Comparison of ENCODE assay signal across 12 cellular contexts in the genomic region with DNA sequence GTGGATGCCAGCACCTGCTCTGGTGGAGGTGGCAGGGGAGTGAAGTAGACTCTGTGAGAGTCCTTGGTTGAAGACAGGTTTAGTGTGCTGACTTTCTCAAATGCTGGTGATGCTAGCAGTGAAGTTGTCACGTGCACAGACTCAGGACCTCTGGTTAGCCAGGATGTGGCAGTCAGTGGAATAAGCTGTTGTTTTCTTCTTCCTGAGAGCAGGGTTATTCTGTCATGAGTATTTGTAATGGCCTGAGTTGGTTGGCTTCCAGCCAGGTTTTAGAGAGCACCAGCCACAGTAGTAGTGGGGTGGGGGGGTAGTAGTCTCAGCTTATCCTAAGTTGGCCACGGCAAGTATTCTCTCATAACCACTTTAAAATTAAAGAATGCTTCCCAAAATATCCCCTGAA.
DNase-seq lines count a peak whose midpoint lies in the region; ATAC-seq and TF ChIP-seq lines count a peak whose summit lies in the region.
"Had no signal": no experiment of that assay in that cellular context is flagged by ENCODE, and none has a peak within 500 bp of the region (broad histone marks: within the 10 kb centered on the region; RNA-seq: fewer than 3 reads in every experiment).

No MANE protein-coding gene starts in this region.

- peak; percentile 57 for DNase-seq in activated CD8-positive, alpha-beta memory T cell treated with anti-CD3 and anti-CD28 coated beads, Interleukin-2, amount 10 ng/mL, durations not matched to agents 7 days and 5 days
- DNase-seq in activated CD8-positive, alpha-beta memory T cell treated with anti-CD3 and anti-CD28 coated beads, Interleukin-2, amount 50 U/mL, for 48 hours = no peak
- DNase-seq in NAMALWA (ENCODE audit: low spot score) (peak; percentile 12), neural crest cell (ENCODE audit: low read depth, low spot score) (no peak), testis (no peak), NCI-H446 treated with DMSO at 0.1 percent for 48 hours (lab: John Stamatoyannopoulos, UW) (no peak), RWPE1 (ENCODE audit: low spot score) (no peak)
- DNase-seq: activated T-cell treated with anti-CD3 and anti-CD28 coated beads, Interleukin-2, amount 50 U/mL, for 4 hours; NCI-H526 treated with DMSO at 0.1 percent for 48 hours; uterus had no signal

- peak overlapping the region; percentile 52 for H3K27ac Mint-ChIP-seq in activated CD8-positive, alpha-beta memory T cell treated with anti-CD3 and anti-CD28 coated beads, Interleukin-2, amount 10 ng/mL, durations not matched to agents 7 days and 5 days
- H3K27ac Mint-ChIP-seq in activated T-helper 17 cell treated with anti-CD3 and anti-CD28 coated beads, Interleukin-2, amount 50 U/mL, for 72 hours = peak overlapping the region; percentile 36
- H3K27ac Mint-ChIP-seq in neural crest cell (ENCODE audit: unreplicated experiment) = peak overlapping the region; percentile 54
- H3K27ac Mint-ChIP-seq: memory B cell had no signal

- H3K36me3 ChIP-seq in testis (ENCODE audit: low read depth, missing control alignments) = no peaks in the 10 kb centered on the region
- H3K36me3 ChIP-seq: uterus had no signal

- H3K27me3 Mint-ChIP-seq in activated CD8-positive, alpha-beta memory T cell treated with anti-CD3 and anti-CD28 coated beads, Interleukin-2, amount 10 ng/mL, durations not matched to agents 7 days and 5 days = no peaks in the 10 kb centered on the region
- peaks cover 4% of the 10 kb centered on the region for H3K27me3 Mint-ChIP-seq in activated T-helper 17 cell treated with anti-CD3 and anti-CD28 coated beads, Interleukin-2, amount 50 U/mL, for 72 hours
- H3K27me3 Mint-ChIP-seq in neural crest cell (ENCODE audit: low read depth) = no peaks in the 10 kb centered on the region
- H3K27me3 Mint-ChIP-seq: memory B cell had no signal

- 38 to 100% methylated on average over 1 to 2 of the region's 2 CpGs for WGBS in testis, 2 donors

- H3K4me3 Mint-ChIP-seq in activated CD8-positive, alpha-beta memory T cell treated with anti-CD3 and anti-CD28 coated beads, Interleukin-2, amount 10 ng/mL, durations not matched to agents 7 days and 5 days = peak overlapping the region; percentile 49
- H3K4me3 Mint-ChIP-seq in activated T-helper 17 cell treated with anti-CD3 and anti-CD28 coated beads, Interleukin-2, amount 50 U/mL, for 72 hours = peak overlapping the region; percentile 28
- H3K4me3 Mint-ChIP-seq in neural crest cell = no peak overlapping the region
- H3K4me3 Mint-ChIP-seq: activated T-cell treated with anti-CD3 and anti-CD28 coated beads, Interleukin-2, amount 50 U/mL, for 4 hours; memory B cell had no signal

- TF ChIP-seq POLR2A in testis (IDR thresholded peaks at IDR 0.05) = no peak

- no peaks in the 10 kb centered on the region for H3K9me3 ChIP-seq in testis
- H3K9me3 ChIP-seq: uterus had no signal

- peak; percentile 55 for ATAC-seq in activated CD8-positive, alpha-beta memory T cell treated with anti-CD3 and anti-CD28 coated beads, Interleukin-2, amount 10 ng/mL, durations not matched to agents 7 days and 5 days
- ATAC-seq in activated T-helper 17 cell treated with anti-CD3 and anti-CD28 coated beads, Interleukin-2, amount 50 U/mL, for 72 hours (replicated peaks) = peak; percentile 38
- ATAC-seq: activated T-cell treated with anti-CD3 and anti-CD28 coated beads, Interleukin-2, amount 50 U/mL, for 4 hours had no signal

- H3K27ac ChIP-seq in testis (no peak overlapping the region), RWPE1 (no peak overlapping the region)
- H3K27ac ChIP-seq: uterus had no signal

- TF ChIP-seq CTCF in neural crest cell (conservative IDR thresholded peaks at IDR 0.05) = no peak
- no peak for TF ChIP-seq CTCF in testis (IDR thresholded peaks at IDR 0.05)
- TF ChIP-seq CTCF in RWPE1 (conservative IDR thresholded peaks at IDR 0.05; ENCODE audit: low read depth) = no peak

- peaks cover 2% of the 10 kb centered on the region for H3K9me3 Mint-ChIP-seq in activated CD8-positive, alpha-beta memory T cell treated with anti-CD3 and anti-CD28 coated beads, Interleukin-2, amount 10 ng/mL, durations not matched to agents 7 days and 5 days (ENCODE audit: low read depth)
- H3K9me3 Mint-ChIP-seq in activated T-helper 17 cell treated with anti-CD3 and anti-CD28 coated beads, Interleukin-2, amount 50 U/mL, for 72 hours = no peaks in the 10 kb centered on the region
- peaks cover 20% of the 10 kb centered on the region for H3K9me3 Mint-ChIP-seq in neural crest cell
- H3K9me3 Mint-ChIP-seq: activated T-cell treated with anti-CD3 and anti-CD28 coated beads, Interleukin-2, amount 50 U/mL, for 4 hours; memory B cell had no signal

- H3K4me1 ChIP-seq in testis = no peaks in the 10 kb centered on the region
- H3K4me1 ChIP-seq: uterus had no signal

- no peaks in the 10 kb centered on the region for H3K27me3 ChIP-seq in testis
- H3K27me3 ChIP-seq: uterus had no signal

- H3K36me3 Mint-ChIP-seq in activated CD8-positive, alpha-beta memory T cell treated with anti-CD3 and anti-CD28 coated beads, Interleukin-2, amount 10 ng/mL, durations not matched to agents 7 days and 5 days = peaks cover 16% of the 10 kb centered on the region
- H3K36me3 Mint-ChIP-seq in activated T-helper 17 cell treated with anti-CD3 and anti-CD28 coated beads, Interleukin-2, amount 50 U/mL, for 72 hours (ENCODE audit: low read depth) = no peaks in the 10 kb centered on the region
- H3K36me3 Mint-ChIP-seq in neural crest cell (ENCODE audit: low read depth) = no peaks in the 10 kb centered on the region

- peaks cover 24% of the 10 kb centered on the region for H3K4me1 Mint-ChIP-seq in activated CD8-positive, alpha-beta memory T cell treated with anti-CD3 and anti-CD28 coated beads, Interleukin-2, amount 10 ng/mL, durations not matched to agents 7 days and 5 days
- peaks cover 8% of the 10 kb centered on the region for H3K4me1 Mint-ChIP-seq in activated T-helper 17 cell treated with anti-CD3 and anti-CD28 coated beads, Interleukin-2, amount 50 U/mL, for 72 hours
- H3K4me1 Mint-ChIP-seq in neural crest cell = no peaks in the 10 kb centered on the region
- H3K4me1 Mint-ChIP-seq: memory B cell had no signal

- intact Hi-C loops in testis (cut with DNase I; ENCODE audit: low total_unique reads) = no loop called here

- POLR2A ChIA-PET in RWPE1 (lab: Yijun Ruan, JAX; ENCODE audit: low non-redundant PET) = no interaction called here

- CTCF ChIA-PET in activated CD8-positive, alpha-beta memory T cell treated with anti-CD3 and anti-CD28 coated beads, Interleukin-2, amount 10 ng/mL, durations not matched to agents 7 days and 5 days (lab: Charles Lee) = no interaction called here
- CTCF ChIA-PET in RWPE1 (lab: Yijun Ruan, JAX) = no interaction called here

- no peak overlapping the region for H3K4me3 ChIP-seq in testis
- H3K4me3 ChIP-seq: uterus had no signal

Comparison
In these comparisons a context has a peak if more than half of its experiments do, and no peak if none do; other contexts are left out.
1. DNase-seq: peak in activated CD8-positive, alpha-beta memory T cell treated with anti-CD3 and anti-CD28 coated beads, Interleukin-2, amount 10 ng/mL, durations not matched to agents 7 days and 5 days (single experiment) and NAMALWA (single experiment); none in activated CD8-positive, alpha-beta memory T cell treated with anti-CD3 and anti-CD28 coated beads, Interleukin-2, amount 50 U/mL, for 48 hours (single experiment), neural crest cell (single experiment), testis (single experiment), NCI-H446 treated with DMSO at 0.1 percent for 48 hours (single experiment) and RWPE1 (single experiment).
2. Peak in every context shown above with its lines, with median percentiles within 50 percentile points of each other: H3K27ac Mint-ChIP-seq.